8 cellular contexts compared by ENCODE assay signal in genomic region chr2:88880441-88880953, GRCh38.
DNase-seq lines count a peak whose midpoint lies in the region; ATAC-seq and TF ChIP-seq lines count a peak whose summit lies in the region.

No MANE protein-coding gene starts in this region.

- peak; percentile 85 for TF ChIP-seq CTCF in left ventricle myocardium inferior (IDR thresholded peaks at IDR 0.05; ENCODE audit: borderline replicate concordance)

- peak overlapping the region; percentile 24 for H3K4me3 ChIP-seq in left ventricle myocardium inferior

- H3K27ac Mint-ChIP-seq in activated naive CD4-positive, alpha-beta T cell treated with anti-CD3 and anti-CD28 coated beads, Interleukin-2, amount 50 U/mL, for 72 hours, result no peak overlapping the region

- no peaks in the 10 kb centered on the region for H3K9me3 Mint-ChIP-seq in activated naive CD4-positive, alpha-beta T cell treated with anti-CD3 and anti-CD28 coated beads, Interleukin-2, amount 50 U/mL, for 72 hours

- H3K36me3 Mint-ChIP-seq in activated naive CD4-positive, alpha-beta T cell treated with anti-CD3 and anti-CD28 coated beads, Interleukin-2, amount 50 U/mL, for 72 hours, result no peaks in the 10 kb centered on the region

- intact Hi-C loops in left ventricle myocardium inferior (cut with micrococcal nuclease) (no loop called here), sciatic nerve (cut with DNase I) (no loop called here)

- DNase-seq in NCI-H510A treated with DMSO at 0.1 percent for 48 hours (lab: John Stamatoyannopoulos, UW), result peak; percentile 36
- no peak for DNase-seq in NCI-H510A (lab: John Stamatoyannopoulos, UW)
- DNase-seq in NCI-H345 treated with DMSO at 0.1 percent for 48 hours (lab: John Stamatoyannopoulos, UW; ENCODE audit: unreplicated experiment), result peak; percentile 49
- peak in 1 of 2 donors; percentile 29 for DNase-seq in activated naive CD4-positive, alpha-beta T cell treated with anti-CD3 and anti-CD28 coated beads, Interleukin-2, amount 50 U/mL, for 72 hours (ENCODE audit: low spot score in 2 of 2)
- no peak for DNase-seq in left ventricle myocardium inferior
- no peak for DNase-seq in sciatic nerve (ENCODE audit: low spot score)

- H3K9me3 ChIP-seq in left ventricle myocardium inferior (replicated peaks), result no peaks in the 10 kb centered on the region

- ATAC-seq in HG02798 (IDR thresholded peaks at IDR 0.05; ENCODE audit: poor library complexity, unreplicated experiment), result peak; percentile 72
- ATAC-seq in activated naive CD4-positive, alpha-beta T cell treated with anti-CD3 and anti-CD28 coated beads, Interleukin-2, amount 50 U/mL, for 72 hours, result peak; percentile 43 to 68
- peak; percentile 85 for ATAC-seq in sciatic nerve
- no peak for ATAC-seq in GM19452 (IDR thresholded peaks at IDR 0.05; ENCODE audit: unreplicated experiment)

- H3K27ac ChIP-seq in left ventricle myocardium inferior (replicated peaks), result no peak overlapping the region

- H3K27me3 ChIP-seq in left ventricle myocardium inferior (ENCODE audit: low read depth), result peaks cover 9% of the 10 kb centered on the region

- H3K36me3 ChIP-seq in left ventricle myocardium inferior, result no peaks in the 10 kb centered on the region

- peaks cover 8% of the 10 kb centered on the region for H3K4me1 ChIP-seq in left ventricle myocardium inferior

Comparison
In these comparisons a context has a peak if more than half of its experiments do, and no peak if none do; other contexts are left out.
1. DNase-seq: peak in NCI-H510A treated with DMSO at 0.1 percent for 48 hours (single experiment) and NCI-H345 treated with DMSO at 0.1 percent for 48 hours (single experiment); none in NCI-H510A (single experiment), left ventricle myocardium inferior (single experiment) and sciatic nerve (single experiment).